12 cellular contexts compared by ENCODE assay signal in the genomic region with DNA sequence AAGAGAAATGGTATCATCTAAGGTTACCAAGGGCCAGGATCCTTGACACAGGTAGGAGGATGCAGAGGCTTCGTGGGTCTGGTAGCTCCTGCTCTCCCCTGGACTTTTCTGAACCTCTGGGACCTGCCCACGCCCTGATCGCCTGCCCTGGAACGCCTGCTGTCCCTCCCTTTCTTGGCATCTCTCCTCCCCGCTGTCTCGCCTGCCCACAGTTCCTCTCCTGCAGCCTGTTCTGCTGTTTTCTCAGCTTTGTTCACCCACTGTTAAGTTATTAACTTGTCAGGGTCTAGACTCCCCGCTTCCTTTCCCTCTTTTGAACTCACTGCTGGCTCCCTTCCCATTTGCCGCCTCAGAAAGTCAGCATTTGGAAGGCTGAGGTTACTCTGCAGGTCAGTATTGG. TPM values are rescaled to one million over a fixed set of nuclear protein-coding genes. Genes with fewer than 3 reads are reported as not detected.
DNase-seq lines count a peak whose midpoint lies in the region; ATAC-seq and TF ChIP-seq lines count a peak whose summit lies in the region.
"Had no signal": no experiment of that assay in that cellular context is flagged by ENCODE, and none has a peak within 500 bp of the region (broad histone marks: within the 10 kb centered on the region; RNA-seq: fewer than 3 reads in every experiment).

No MANE protein-coding gene starts in this region.

- H3K4me3 Mint-ChIP-seq in natural killer cell treated with Interleukin-12 subunit alpha and Interleukin-12 subunit beta and Interleukin-15 and Interleukin-18, amount 100 ng/mL, for 72 hours, result no peak overlapping the region
- H3K4me3 Mint-ChIP-seq: activated naive CD8-positive, alpha-beta T cell treated with anti-CD3 and anti-CD28 coated beads, Interleukin-2, amount 50 U/mL, for 24 hours; CD4-positive, CD25-positive, alpha-beta regulatory T cell; HFFc6 had no signal

- H3K9me3 Mint-ChIP-seq in natural killer cell treated with Interleukin-12 subunit alpha and Interleukin-12 subunit beta and Interleukin-15 and Interleukin-18, amount 100 ng/mL, for 72 hours, result no peaks in the 10 kb centered on the region
- H3K9me3 Mint-ChIP-seq: activated naive CD8-positive, alpha-beta T cell treated with anti-CD3 and anti-CD28 coated beads, Interleukin-2, amount 50 U/mL, for 24 hours; CD4-positive, CD25-positive, alpha-beta regulatory T cell; HFFc6 had no signal

- no peak overlapping the region for H3K27ac Mint-ChIP-seq in natural killer cell treated with Interleukin-12 subunit alpha and Interleukin-12 subunit beta and Interleukin-15 and Interleukin-18, amount 100 ng/mL, for 72 hours
- H3K27ac Mint-ChIP-seq: activated naive CD8-positive, alpha-beta T cell treated with anti-CD3 and anti-CD28 coated beads, Interleukin-2, amount 50 U/mL, for 24 hours; CD4-positive, CD25-positive, alpha-beta regulatory T cell; HFFc6 had no signal

- no peak overlapping the region for H3K27ac ChIP-seq in Peyer's patch
- no peak overlapping the region for H3K27ac ChIP-seq in mesendoderm (ENCODE audit: low read depth, low read length)
- peak overlapping the region in 1 of 2 donors; percentile 29 for H3K27ac ChIP-seq in testis
- H3K27ac ChIP-seq: SK-N-MC had no signal

- H3K9me3 ChIP-seq in Peyer's patch, result no peaks in the 10 kb centered on the region
- H3K9me3 ChIP-seq in testis, result no peaks in the 10 kb centered on the region

- no peak overlapping the region for H3K4ac ChIP-seq in mesendoderm (ENCODE audit: low read depth, low read length)

- H3K27me3 Mint-ChIP-seq in natural killer cell treated with Interleukin-12 subunit alpha and Interleukin-12 subunit beta and Interleukin-15 and Interleukin-18, amount 100 ng/mL, for 72 hours, result peaks cover 0 to 17% of the 10 kb centered on the region in 2 donors

- no peak overlapping the region for H3K4me3 ChIP-seq in Peyer's patch
- no peak overlapping the region for H3K4me3 ChIP-seq in choroid plexus epithelial cell (ENCODE audit: low read depth, low read length)
- no peak overlapping the region for H3K4me3 ChIP-seq in mesendoderm (ENCODE audit: low read length)
- H3K4me3 ChIP-seq in testis, result no peak overlapping the region
- H3K4me3 ChIP-seq: SK-N-MC had no signal

- no peak overlapping the region for H3K4me2 ChIP-seq in mesendoderm (ENCODE audit: low read length)

- peak in 2 of 3 donors; percentile 52 to 63 for DNase-seq in Peyer's patch
- DNase-seq in choroid plexus epithelial cell (ENCODE audit: low read depth), result peak; percentile 52
- DNase-seq in mesendoderm, result no peak
- peak; percentile 81 for DNase-seq in testis
- DNase-seq in natural killer cell treated with Interleukin-12 subunit alpha and Interleukin-12 subunit beta and Interleukin-15 and Interleukin-18, amount 100 ng/mL, for 72 hours (ENCODE audit: low spot score), result no peak
- DNase-seq in NCI-H187 (lab: John Stamatoyannopoulos, UW), result no peak
- DNase-seq: activated naive CD8-positive, alpha-beta T cell treated with anti-CD3 and anti-CD28 coated beads, Interleukin-2, amount 50 U/mL, for 24 hours; CD4-positive, CD25-positive, alpha-beta regulatory T cell; HFFc6; stimulated activated CD4-positive, alpha-beta T cell treated with anti-CD3 and anti-CD28 coated beads, Interleukin-4, amount 100 ng/mL, for 1 hour had no signal

- H3K4me1 Mint-ChIP-seq in natural killer cell treated with Interleukin-12 subunit alpha and Interleukin-12 subunit beta and Interleukin-15 and Interleukin-18, amount 100 ng/mL, for 72 hours (ENCODE audit: low read depth in 2 of 2), result no peaks in the 10 kb centered on the region
- H3K4me1 Mint-ChIP-seq: activated naive CD8-positive, alpha-beta T cell treated with anti-CD3 and anti-CD28 coated beads, Interleukin-2, amount 50 U/mL, for 24 hours; CD4-positive, CD25-positive, alpha-beta regulatory T cell had no signal

- ATAC-seq in natural killer cell treated with Interleukin-12 subunit alpha and Interleukin-12 subunit beta and Interleukin-15 and Interleukin-18, amount 100 ng/mL, for 72 hours, result no peak
- ATAC-seq in GM19397 (IDR thresholded peaks at IDR 0.05; ENCODE audit: unreplicated experiment), result no peak
- ATAC-seq: activated naive CD8-positive, alpha-beta T cell treated with anti-CD3 and anti-CD28 coated beads, Interleukin-2, amount 50 U/mL, for 24 hours had no signal

- no peak overlapping the region for H3K18ac ChIP-seq in mesendoderm (ENCODE audit: low read length)

- no peak overlapping the region for H3K23ac ChIP-seq in mesendoderm (ENCODE audit: low read length)

- H3K9ac ChIP-seq in mesendoderm (ENCODE audit: low read length), result no peak overlapping the region

- intact Hi-C loops in testis (cut with DNase I; ENCODE audit: low total_unique reads), result no loop called here

- H2AK5ac ChIP-seq in mesendoderm (ENCODE audit: low read length), result peak overlapping the region; percentile 12

- H3K4me1 ChIP-seq in Peyer's patch, result no peaks in the 10 kb centered on the region
- peaks cover 26% of the 10 kb centered on the region for H3K4me1 ChIP-seq in mesendoderm (ENCODE audit: control insufficient read depth, low read depth, low read length)
- peaks cover 26% of the 10 kb centered on the region for H3K4me1 ChIP-seq in testis

- no peak overlapping the region for H2BK120ac ChIP-seq in mesendoderm (ENCODE audit: low read depth, low read length)

- no peak for TF ChIP-seq POLR2A in Peyer's patch (IDR thresholded peaks at IDR 0.05)
- TF ChIP-seq POLR2A in testis (IDR thresholded peaks at IDR 0.05), result no peak

- no peaks in the 10 kb centered on the region for H3K36me3 Mint-ChIP-seq in natural killer cell treated with Interleukin-12 subunit alpha and Interleukin-12 subunit beta and Interleukin-15 and Interleukin-18, amount 100 ng/mL, for 72 hours
- H3K36me3 Mint-ChIP-seq: CD4-positive, CD25-positive, alpha-beta regulatory T cell had no signal

- WGBS in mesendoderm (ENCODE audit: extremely low coverage, insufficient coverage, low lambda C conversion rate), result no CpG with 5 or more reads among the region's 8 CpGs
- 49 to 61% methylated on average over 8 of the region's 8 CpGs for WGBS in testis, 2 donors

- no peak overlapping the region for H2BK15ac ChIP-seq in mesendoderm (replicated peaks; ENCODE audit: low read depth)

- H2BK5ac ChIP-seq in mesendoderm (ENCODE audit: low read length), result no peak overlapping the region

- H3K79me1 ChIP-seq in mesendoderm (ENCODE audit: low read length), result no peaks in the 10 kb centered on the region

- H3K36me3 ChIP-seq in Peyer's patch, result no peaks in the 10 kb centered on the region
- no peaks in the 10 kb centered on the region for H3K36me3 ChIP-seq in mesendoderm (ENCODE audit: control insufficient read depth, insufficient read depth, low read length)
- no peaks in the 10 kb centered on the region for H3K36me3 ChIP-seq in testis (ENCODE audit: low read depth, missing control alignments)

- TF ChIP-seq CTCF in Peyer's patch (IDR thresholded peaks at IDR 0.05) (no peak), choroid plexus epithelial cell (conservative IDR thresholded peaks at IDR 0.05; ENCODE audit: low read depth, low read length) (no peak), testis (IDR thresholded peaks at IDR 0.05) (no peak)

- H3K27me3 ChIP-seq in Peyer's patch, result no peaks in the 10 kb centered on the region
- H3K27me3 ChIP-seq in mesendoderm (ENCODE audit: insufficient read depth, low read length, poor library complexity), result no peaks in the 10 kb centered on the region
- no peaks in the 10 kb centered on the region for H3K27me3 ChIP-seq in testis

- no peaks in the 10 kb centered on the region for H3K79me2 ChIP-seq in mesendoderm (ENCODE audit: control insufficient read depth, insufficient read depth, low read length)

- H4K8ac ChIP-seq in mesendoderm (ENCODE audit: low read depth, low read length), result no peak overlapping the region

- H4K5ac ChIP-seq in mesendoderm (ENCODE audit: low read length), result no peak overlapping the region

- H3K56ac ChIP-seq in mesendoderm (ENCODE audit: low read length), result no peak overlapping the region

RNA-seq across cellular contexts. Expression of a gene that starts 19.8 kb away (rescaled TPM):
- total RNA-seq in Peyer's patch (10 to 100 TPM in 1 of 4 donors, 1 to 10 TPM in 3; 3.2 to 12.4 (median 3.5) TPM), testis (10 to 100 TPM; 23.5 to 31.4 TPM)
- polyA plus RNA-seq in mesendoderm (2013, experiment 1 of 2), result 1.9 TPM
- polyA plus RNA-seq in mesendoderm (2013, experiment 2 of 2), result 1.8 TPM
- polyA plus RNA-seq in testis (ENCODE audit: insufficient read depth, low read depth, low replicate concordance), result 59.2 TPM
- 1 to 10 TPM; 3.8 to 9.1 TPM for total RNA-seq in natural killer cell treated with Interleukin-12 subunit alpha and Interleukin-12 subunit beta and Interleukin-15 and Interleukin-18, amount 100 ng/mL, for 72 hours
- total RNA-seq: CD4-positive, CD25-positive, alpha-beta regulatory T cell had no signal

Comparison
In these comparisons a context has a peak if more than half of its experiments do, and no peak if none do; other contexts are left out.
1. DNase-seq: peak in Peyer's patch (2 of 3), choroid plexus epithelial cell (single experiment) and testis (single experiment); none in mesendoderm (single experiment), natural killer cell treated with Interleukin-12 subunit alpha and Interleukin-12 subunit beta and Interleukin-15 and Interleukin-18, amount 100 ng/mL, for 72 hours (single experiment) and NCI-H187 (0 of 2).